Comparison of ENCODE assay signal across 8 cellular contexts in genomic region chr6:27830665-27831433, GRCh38.
A peak's percentile ranks its signal among the peaks of the same experiment; 100 is the strongest.
DNase-seq lines count a peak whose midpoint lies in the region; ATAC-seq and TF ChIP-seq lines count a peak whose summit lies in the region.
"Not testable (repeated sequence)": the region's sequence is repeated elsewhere in the genome, so short reads cannot be mapped to it uniquely, and the experiment has no call there.

No MANE protein-coding gene starts in this region.

- not testable (repeated sequence) for H4K20me1 ChIP-seq in mammary epithelial cell (ENCODE audit: insufficient read depth, low read length)

- POLR2A ChIA-PET in BJ (lab: Charles Lee): interaction anchor here (1.4 kb wide), 1 partner anchor 62 kb away, joined by 7 read pairs; a partner anchor contains a TSS

- in situ Hi-C loops in mammary epithelial cell (cut with MboI; ENCODE audit: low sequenced_read_pairs in 2 of 2): not testable (repeated sequence)

- H3K27ac ChIP-seq in mammary epithelial cell (ENCODE audit: insufficient read depth, low read depth, low read length): peak overlapping the region; percentile 94

- 17% methylated on average over 20 of the region's 51 CpGs for WGBS in mammary epithelial cell (ENCODE audit: low coverage, missing lambda C conversion rate)

- H3K4me3 ChIP-seq in BJ (ENCODE audit: low read depth, low read length): peak overlapping the region; percentile 64
- H3K4me3 ChIP-seq in mammary epithelial cell (replicated peaks in 1 of 3; ENCODE audit: insufficient read depth in 1 of 3, low read depth in 2 of 3, low read length in 3 of 3): peak overlapping the region; percentile 47 to 57 (median 52)
- H3K4me3 ChIP-seq in iPS-15b (ENCODE audit: low read depth, low read length): peak overlapping the region; percentile 83
- peak overlapping the region; percentile 67 for H3K4me3 ChIP-seq in retinal pigment epithelial cell (ENCODE audit: low read length)

- H2AFZ ChIP-seq in mammary epithelial cell (ENCODE audit: low read depth, low read length): peak overlapping the region; percentile 62

- not testable (repeated sequence) for H3K9me3 ChIP-seq in mammary epithelial cell (replicated peaks; ENCODE audit: insufficient read depth, low read length); iPS-15b (ENCODE audit: control insufficient read depth, insufficient read depth, low read length)

- H3K79me2 ChIP-seq in mammary epithelial cell (ENCODE audit: insufficient read depth, low read length): not testable (repeated sequence)

- peak overlapping the region; percentile 65 for H3K4me2 ChIP-seq in mammary epithelial cell (ENCODE audit: insufficient read depth, low read depth, low read length)

- TF ChIP-seq CTCF in BJ (IDR thresholded peaks at IDR 0.05; ENCODE audit: insufficient read depth, low read depth, low read length); mammary epithelial cell (conservative IDR thresholded peaks at IDR 0.05 in 1 of 2, IDR thresholded peaks at IDR 0.05 in 1 of 2; ENCODE audit: extremely low read depth in 1 of 2, insufficient read depth in 1 of 2, low read depth in 1 of 2, low read length in 2 of 2); retinal pigment epithelial cell (conservative IDR thresholded peaks at IDR 0.05; ENCODE audit: low read depth, low read length): not testable (repeated sequence)

- dilution Hi-C loops in mammary epithelial cell (cut with HindIII; ENCODE audit: low sequenced_read_pairs): not testable (repeated sequence)

- H3K36me3 ChIP-seq in BJ (ENCODE audit: control insufficient read depth, insufficient read depth, low read length); mammary epithelial cell (ENCODE audit: insufficient read depth, low read length); iPS-15b (ENCODE audit: control insufficient read depth, insufficient read depth, low read length): not testable (repeated sequence)

- not testable (repeated sequence) for H3K4me1 ChIP-seq in mammary epithelial cell (ENCODE audit: insufficient read depth, low read length); iPS-15b (ENCODE audit: control insufficient read depth, insufficient read depth, low read length)

- not testable (repeated sequence) for H3K27me3 ChIP-seq in BJ (ENCODE audit: control insufficient read depth, insufficient read depth, low read length); mammary epithelial cell (ENCODE audit: insufficient read depth, low read length); iPS-15b (ENCODE audit: control insufficient read depth, insufficient read depth, low read length)

- not testable (repeated sequence) for DNase-seq in BJ (ENCODE audit: low read depth); retinal pigment epithelial cell (ENCODE audit: low read depth)
- peak; percentile 72 for DNase-seq in NCI-H146 (lab: John Stamatoyannopoulos, UW)
- DNase-seq in UCSD-AML1 (lab: John Stamatoyannopoulos, UW; ENCODE audit: unreplicated experiment): peak; percentile 67
- peak; percentile 39 for DNase-seq in mammary epithelial cell

- TSS peak; percentile 97 for BruUV-seq in mammary epithelial cell (replicated peaks; lab: Mats Ljungman, UMichigan)

- CTCF ChIA-PET in BJ (lab: Yijun Ruan, JAX); mammary epithelial cell (lab: Charles Lee; ENCODE audit: low non-redundant PET): not testable (repeated sequence)

- ATAC-seq in GM19023 (IDR thresholded peaks at IDR 0.05; ENCODE audit: unreplicated experiment) (peak; percentile 80), HG02943 (IDR thresholded peaks at IDR 0.05; ENCODE audit: low read depth, unreplicated experiment) (peak; percentile 60)

- peak overlapping the region; percentile 82 for H3K9ac ChIP-seq in mammary epithelial cell (ENCODE audit: insufficient read depth, low read length)
- peak overlapping the region; percentile 99 for H3K9ac ChIP-seq in iPS-15b (ENCODE audit: low read depth, low read length)

- intact Hi-C loops in mammary epithelial cell (cut with micrococcal nuclease): loop anchor here (10.0 kb wide), 1 partner anchor 254 kb away; the partner anchor contains the start of gene ZNF165
